Comparison of ENCODE assay signal across 8 cellular contexts in the genomic region with DNA sequence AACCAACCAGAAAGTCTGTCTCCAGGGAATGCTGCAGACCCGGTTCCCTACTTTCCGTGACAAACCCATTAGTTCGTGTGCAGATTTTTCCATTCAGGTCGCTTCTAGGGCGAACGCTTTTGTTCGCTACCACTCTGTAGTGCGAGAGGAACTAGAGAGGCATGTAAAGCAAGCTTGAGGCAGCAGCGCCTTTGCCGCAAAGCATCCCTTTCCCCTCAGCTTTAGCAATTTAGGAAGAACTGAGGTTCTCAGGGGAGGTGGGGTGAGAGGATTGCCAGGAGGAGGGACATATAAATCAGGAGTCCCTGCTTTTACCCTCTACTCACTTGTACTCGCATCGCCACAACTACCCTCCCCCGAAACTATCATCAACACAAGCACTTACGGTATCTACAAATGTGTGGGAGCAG. TPM values are rescaled to one million over a fixed set of nuclear protein-coding genes. Genes with fewer than 3 reads are reported as not detected.
DNase-seq lines count a peak whose midpoint lies in the region; ATAC-seq and TF ChIP-seq lines count a peak whose summit lies in the region.

No MANE protein-coding gene starts in this region.

- peaks cover 15% of the 10 kb centered on the region for H3K36me3 Mint-ChIP-seq in natural killer cell treated with Interleukin-12 subunit alpha and Interleukin-12 subunit beta and Interleukin-15 and Interleukin-18, amount 100 ng/mL, for 72 hours
- peaks cover 19% of the 10 kb centered on the region for H3K36me3 Mint-ChIP-seq in natural killer cell
- peaks cover 2% of the 10 kb centered on the region for H3K36me3 Mint-ChIP-seq in activated B cell treated with CpG ODN at 0.5 μM for 24 hours (ENCODE audit: low read depth)
- H3K36me3 Mint-ChIP-seq in neural crest cell (ENCODE audit: low read depth) = no peaks in the 10 kb centered on the region
- no peaks in the 10 kb centered on the region for H3K36me3 Mint-ChIP-seq in CD8-positive, alpha-beta memory T cell

- peak overlapping the region; percentile 73 for H3K27ac ChIP-seq in Karpas-422 (ENCODE audit: low read length)
- no peak overlapping the region for H3K27ac ChIP-seq in CD8-positive, alpha-beta memory T cell (ENCODE audit: low read depth, low read length)

- H3K9me2 ChIP-seq in Karpas-422 (replicated peaks; ENCODE audit: insufficient read depth, low read length) = no peaks in the 10 kb centered on the region

- H3K27me3 ChIP-seq in Karpas-422 (ENCODE audit: low read length) = no peaks in the 10 kb centered on the region
- peaks cover 3% of the 10 kb centered on the region for H3K27me3 ChIP-seq in CD8-positive, alpha-beta memory T cell (ENCODE audit: insufficient read depth, low read length, poor library complexity, severe bottlenecking)

- H3K36me3 ChIP-seq in Karpas-422 (ENCODE audit: insufficient read depth, low read length) = peaks cover 16% of the 10 kb centered on the region
- no peaks in the 10 kb centered on the region for H3K36me3 ChIP-seq in CD8-positive, alpha-beta memory T cell (ENCODE audit: insufficient read depth, low read length)

- TF ChIP-seq CTCF in natural killer cell (IDR thresholded peaks at IDR 0.05) (no peak), activated B cell treated with CpG ODN at 0.5 μM for 24 hours (IDR thresholded peaks at IDR 0.05) (no peak), neural crest cell (conservative IDR thresholded peaks at IDR 0.05) (no peak)

- H3K4me1 Mint-ChIP-seq in natural killer cell treated with Interleukin-12 subunit alpha and Interleukin-12 subunit beta and Interleukin-15 and Interleukin-18, amount 100 ng/mL, for 72 hours (ENCODE audit: low read depth in 2 of 2) = no peaks in the 10 kb centered on the region
- H3K4me1 Mint-ChIP-seq in natural killer cell = no peaks in the 10 kb centered on the region
- peaks cover 30% of the 10 kb centered on the region for H3K4me1 Mint-ChIP-seq in activated B cell treated with CpG ODN at 0.5 μM for 24 hours
- peaks cover 20% of the 10 kb centered on the region for H3K4me1 Mint-ChIP-seq in neural crest cell
- peaks cover 4 to 15% (median 15%) of the 10 kb centered on the region in 3 donors for H3K4me1 Mint-ChIP-seq in CD8-positive, alpha-beta memory T cell

- H3K4me3 Mint-ChIP-seq in natural killer cell treated with Interleukin-12 subunit alpha and Interleukin-12 subunit beta and Interleukin-15 and Interleukin-18, amount 100 ng/mL, for 72 hours = peak overlapping the region; percentile 53
- H3K4me3 Mint-ChIP-seq in natural killer cell (no peak overlapping the region), activated B cell treated with CpG ODN at 0.5 μM for 24 hours (peak overlapping the region; percentile 78), neural crest cell (peak overlapping the region; percentile 94)
- H3K4me3 Mint-ChIP-seq in CD8-positive, alpha-beta memory T cell = peak overlapping the region in 2 of 7 donors; percentile 15 to 17

- H4K20me1 ChIP-seq in Karpas-422 (ENCODE audit: insufficient read depth, low read depth, low read length) = 0 out of 2 replicates have a peak, but pooled peaks cover 4% of the 10 kb centered on the region

- CTCF ChIA-PET in activated B cell treated with CpG ODN at 0.5 μM for 24 hours (lab: Charles Lee) = no interaction called here
- CTCF ChIA-PET in CD8-positive, alpha-beta memory T cell (lab: Charles Lee) = no interaction called here

- peak overlapping the region; percentile 91 for H3K9ac ChIP-seq in Karpas-422 (ENCODE audit: low read length)

- H3K4me1 ChIP-seq in Karpas-422 (ENCODE audit: low read length) = peaks cover 19% of the 10 kb centered on the region
- H3K4me1 ChIP-seq in CD8-positive, alpha-beta memory T cell (ENCODE audit: insufficient read depth, low read length) = no peaks in the 10 kb centered on the region

- peak overlapping the region; percentile 72 for H3K4me3 ChIP-seq in Karpas-422 (ENCODE audit: low read length)
- H3K4me3 ChIP-seq in CD8-positive, alpha-beta memory T cell (ENCODE audit: low read length) = no peak overlapping the region

- H3K79me2 ChIP-seq in Karpas-422 (ENCODE audit: low read length) = peaks cover 42% of the 10 kb centered on the region

- peak overlapping the region in 1 of 2 donors; percentile 40 for H3K27ac Mint-ChIP-seq in natural killer cell treated with Interleukin-12 subunit alpha and Interleukin-12 subunit beta and Interleukin-15 and Interleukin-18, amount 100 ng/mL, for 72 hours
- H3K27ac Mint-ChIP-seq in natural killer cell (no peak overlapping the region), activated B cell treated with CpG ODN at 0.5 μM for 24 hours (peak overlapping the region; percentile 80), neural crest cell (ENCODE audit: unreplicated experiment) (no peak overlapping the region)
- no peak overlapping the region for H3K27ac Mint-ChIP-seq in CD8-positive, alpha-beta memory T cell

- POLR2A ChIA-PET in activated B cell treated with CpG ODN at 0.5 μM for 24 hours (lab: Charles Lee) = interaction anchor here (0.7 to 1.2 kb wide), 2 partner anchors 227 to 1888 kb away, joined by 3 read pairs; partner anchors contain the start of gene ZC3H15
- POLR2A ChIA-PET in CD8-positive, alpha-beta memory T cell (lab: Charles Lee) = no interaction called here

- H3K4me2 ChIP-seq in Karpas-422 (ENCODE audit: low read depth, low read length, poor library complexity, severe bottlenecking) = peak overlapping the region; percentile 96

- H3K9me3 ChIP-seq in Karpas-422 (ENCODE audit: low read length) = no peaks in the 10 kb centered on the region
- H3K9me3 ChIP-seq in CD8-positive, alpha-beta memory T cell (ENCODE audit: low read length) = no peaks in the 10 kb centered on the region

- intact Hi-C loops in natural killer cell (cut with micrococcal nuclease) (no loop called here), activated B cell treated with CpG ODN at 0.5 μM for 24 hours (cut with micrococcal nuclease) (loop anchor here (2.0 to 5.0 kb wide), 2 partner anchors 133 to 225 kb away; no protein-coding TSS in a partner anchor)

- DNase-seq in natural killer cell treated with Interleukin-12 subunit alpha and Interleukin-12 subunit beta and Interleukin-15 and Interleukin-18, amount 100 ng/mL, for 72 hours (ENCODE audit: low spot score) = no peak
- DNase-seq in natural killer cell = no peak
- peak; percentile 84 for DNase-seq in Karpas-422
- DNase-seq in activated B cell treated with CpG ODN at 0.5 μM for 24 hours = peak; percentile 23
- DNase-seq in germinal center (ENCODE audit: low spot score) = peak; percentile 17
- DNase-seq in neural crest cell (ENCODE audit: low read depth, low spot score) = peak; percentile 11
- DNase-seq in CD8-positive, alpha-beta memory T cell = no peak

- H3K27me3 Mint-ChIP-seq in natural killer cell treated with Interleukin-12 subunit alpha and Interleukin-12 subunit beta and Interleukin-15 and Interleukin-18, amount 100 ng/mL, for 72 hours = peaks cover 22 to 31% of the 10 kb centered on the region in 2 donors
- H3K27me3 Mint-ChIP-seq in natural killer cell (ENCODE audit: low read depth in 2 of 2) (peaks cover 24 to 39% of the 10 kb centered on the region in 2 donors), activated B cell treated with CpG ODN at 0.5 μM for 24 hours (peaks cover 14% of the 10 kb centered on the region), neural crest cell (ENCODE audit: low read depth) (peaks cover 64% of the 10 kb centered on the region)
- peaks cover 18 to 41% of the 10 kb centered on the region in 2 donors for H3K27me3 Mint-ChIP-seq in CD8-positive, alpha-beta memory T cell

- H3K9me3 Mint-ChIP-seq in natural killer cell treated with Interleukin-12 subunit alpha and Interleukin-12 subunit beta and Interleukin-15 and Interleukin-18, amount 100 ng/mL, for 72 hours = peaks cover 12% of the 10 kb centered on the region
- H3K9me3 Mint-ChIP-seq in natural killer cell (peaks cover 4 to 8% of the 10 kb centered on the region in 2 donors), activated B cell treated with CpG ODN at 0.5 μM for 24 hours (peaks cover 6% of the 10 kb centered on the region), neural crest cell (no peaks in the 10 kb centered on the region)
- H3K9me3 Mint-ChIP-seq in CD8-positive, alpha-beta memory T cell = peaks cover 5 to 20% (median 6%) of the 10 kb centered on the region in 5 donors

- ATAC-seq in natural killer cell treated with Interleukin-12 subunit alpha and Interleukin-12 subunit beta and Interleukin-15 and Interleukin-18, amount 100 ng/mL, for 72 hours = peak in 1 of 2 donors; percentile 38
- no peak for ATAC-seq in natural killer cell
- ATAC-seq in activated B cell treated with CpG ODN at 0.5 μM for 24 hours (ENCODE audit: low read depth) = peak; percentile 23
- ATAC-seq in HG03175 (IDR thresholded peaks at IDR 0.05; ENCODE audit: unreplicated experiment) = no peak

- peak overlapping the region; percentile 94 for H2AFZ ChIP-seq in Karpas-422 (ENCODE audit: low read length)

RNA-seq across cellular contexts. Expression of gene ZNF804A, which starts 0.8 kb away (rescaled TPM):
- under 1 TPM in 1 of 2 donors, not detected in 1; 0.08 TPM for total RNA-seq in natural killer cell treated with Interleukin-12 subunit alpha and Interleukin-12 subunit beta and Interleukin-15 and Interleukin-18, amount 100 ng/mL, for 72 hours
- total RNA-seq in natural killer cell = under 1 TPM in 2 of 3 donors, not detected in 1; 0.12 to 0.25 TPM
- total RNA-seq in Karpas-422 (2014; rRNA removed; shearing (Covaris generic); ENCODE audit: low replicate concordance) = 27.7 and 27.8 TPM in 2 replicates
- total RNA-seq in activated B cell treated with CpG ODN at 0.5 μM for 24 hours = 1.8 and 2.3 TPM in 2 replicates
- 0.41 and 0.47 TPM in 2 replicates for total RNA-seq in neural crest cell
- total RNA-seq in CD8-positive, alpha-beta memory T cell = not detected
- polyA plus RNA-seq in CD8-positive, alpha-beta memory T cell = not detected

Comparison
In these comparisons a context has a peak if more than half of its experiments do, and no peak if none do; other contexts are left out.
1. DNase-seq: peak in Karpas-422 (single experiment), activated B cell treated with CpG ODN at 0.5 μM for 24 hours (single experiment), germinal center (single experiment) and neural crest cell (single experiment); none in natural killer cell treated with Interleukin-12 subunit alpha and Interleukin-12 subunit beta and Interleukin-15 and Interleukin-18, amount 100 ng/mL, for 72 hours (single experiment), natural killer cell (single experiment) and CD8-positive, alpha-beta memory T cell (0 of 5).